9 cellular contexts compared by ENCODE assay signal in the genomic region with DNA sequence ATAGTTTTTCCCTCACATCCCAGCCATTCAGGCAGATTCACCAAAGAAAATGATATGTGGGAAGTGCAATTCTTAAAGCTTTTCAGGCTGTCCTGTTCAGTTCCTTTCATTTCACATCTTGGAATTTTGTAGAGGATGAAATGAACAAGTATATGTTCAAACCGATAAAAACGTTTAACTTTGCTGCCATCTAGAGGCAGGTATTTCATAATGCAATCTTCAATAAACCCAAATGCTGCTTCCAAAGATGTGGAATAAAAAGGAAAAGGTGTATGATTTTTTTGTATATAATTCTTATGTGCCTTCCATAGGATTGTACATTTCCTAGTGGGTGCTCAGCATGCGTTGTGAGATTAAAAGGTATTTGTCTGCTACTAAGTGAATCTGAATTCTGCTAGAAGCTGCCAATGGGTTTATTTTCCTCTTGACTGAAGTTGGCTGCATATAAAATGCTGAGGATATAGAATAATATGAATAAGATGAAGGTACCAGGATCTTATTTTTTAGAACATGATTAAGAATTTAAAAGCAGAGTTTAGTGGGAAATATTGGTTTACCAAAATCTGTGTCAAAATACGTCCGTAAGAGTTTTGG.
DNase-seq lines count a peak whose midpoint lies in the region; ATAC-seq, FAIRE-seq and TF ChIP-seq lines count a peak whose summit lies in the region.
"Had no signal": no experiment of that assay in that cellular context is flagged by ENCODE, and none has a peak within 500 bp of the region (broad histone marks: within the 10 kb centered on the region; RNA-seq: fewer than 3 reads in every experiment).

No MANE protein-coding gene starts in this region.

- peak; percentile 32 to 61 (median 48) for TF ChIP-seq CTCF in sigmoid colon (IDR thresholded peaks at IDR 0.05)

- H3K36me3 ChIP-seq in sigmoid colon: no peaks in the 10 kb centered on the region

- 39 to 44% methylated on average over 5 of the region's 5 CpGs for WGBS in sigmoid colon, 2 donors

- no peak overlapping the region for H3K4me3 ChIP-seq in sigmoid colon

- H3K4me1 ChIP-seq in sigmoid colon: peaks cover 0 to 7% (median 0%) of the 10 kb centered on the region in 4 donors

- no peak for TF ChIP-seq POLR2A in sigmoid colon (IDR thresholded peaks at IDR 0.05)

- no peak for TF ChIP-seq EP300 in sigmoid colon (IDR thresholded peaks at IDR 0.05)

- no peaks in the 10 kb centered on the region for H3K9me3 ChIP-seq in sigmoid colon

- DNase-seq in EL (peak; percentile 72), NCI-H1048 (lab: John Stamatoyannopoulos, UW) (peak; percentile 21), glomerular visceral epithelial cell (ENCODE audit: extremely low spot score) (peak; percentile 64), sigmoid colon (no peak)

- no peaks in the 10 kb centered on the region for H3K27me3 ChIP-seq in sigmoid colon

- peak; percentile 93 for FAIRE-seq in TTC549 (lab: Jason Lieb, UNC)

- no peak for ATAC-seq in GM21619 (IDR thresholded peaks at IDR 0.05; ENCODE audit: unreplicated experiment)
- ATAC-seq in HG02678 (IDR thresholded peaks at IDR 0.05; ENCODE audit: unreplicated experiment): no peak
- no peak for ATAC-seq in HG03175 (IDR thresholded peaks at IDR 0.05; ENCODE audit: unreplicated experiment)
- ATAC-seq: naive thymus-derived CD8-positive, alpha-beta T cell had no signal

- no peak overlapping the region for H3K27ac ChIP-seq in sigmoid colon

- intact Hi-C loops in sigmoid colon (cut with DNase I): loop anchor here (1.0 to 5.0 kb wide), 2 partner anchors 243 to 353 kb away; partner anchors contain the start of gene ARHGAP42
